In the genomic region with DNA sequence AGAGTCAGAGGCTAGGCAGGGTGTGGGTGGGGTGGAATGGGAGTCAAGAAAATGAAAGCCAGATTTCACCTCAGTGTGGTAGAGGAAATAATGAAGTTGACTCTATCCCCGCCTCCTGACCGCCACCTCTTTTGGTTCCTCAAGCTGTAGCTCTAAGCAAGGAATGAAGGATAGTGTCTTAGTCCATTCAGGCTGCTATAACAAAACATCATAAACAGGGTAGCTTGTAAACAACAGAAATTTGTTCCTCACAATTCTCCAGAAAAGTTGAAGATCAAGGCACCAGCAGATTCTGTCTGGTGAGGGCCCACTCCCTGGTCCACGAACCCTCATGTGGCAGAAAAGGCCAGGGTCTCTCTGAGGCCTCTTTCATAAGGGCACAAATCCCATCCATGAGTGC, we compare ENCODE assay signal across 29 cellular contexts.
"Had no signal": no experiment of that assay in that cellular context is flagged by ENCODE, and none has a peak within 500 bp of the region (broad histone marks: within the 10 kb centered on the region; RNA-seq: fewer than 3 reads in every experiment).

No MANE protein-coding gene starts in this region.

- H3K9me3 Mint-ChIP-seq: natural killer cell had no signal

- H3K27ac Mint-ChIP-seq: mesothelial cell of epicardium, nephron progenitor cell, neural progenitor cell, progenitor cell of endocrine pancreas had no signal

- ATAC-seq: heart right ventricle; left colon; left lung; natural killer cell; right cardiac atrium; sciatic nerve; stimulated activated naive CD8-positive, alpha-beta T cell treated with anti-CD3 and anti-CD28 coated beads, Interleukin-15, amount 100 ng/mL, for 72 hours had no signal

- DNase-seq: heart right ventricle; kidney glomerular epithelial cell; left colon; left lung; mesendoderm; naive B cell; natural killer cell; nephron progenitor cell; ovary; retina; right cardiac atrium; stimulated activated CD4-positive, alpha-beta T cell treated with anti-CD3 and anti-CD28 coated beads, Interleukin-12 subunit alpha, Interleukin-12 subunit beta, amount 100 ng/mL, for 4 hours; stimulated activated CD4-positive, alpha-beta T cell treated with anti-CD3 and anti-CD28 coated beads, Interleukin-15, amount 100 ng/mL, for 24 hours; stimulated activated CD4-positive, alpha-beta T cell treated with anti-CD3 and anti-CD28 coated beads, Interleukin-2, amount 100 ng/mL, for 24 hours; stimulated activated CD4-positive, alpha-beta T cell treated with anti-CD3 and anti-CD28 coated beads, Interleukin-4, amount 100 ng/mL, for 1 hour; stimulated activated naive CD4-positive, alpha-beta T cell treated with Interleukin-2 at 50 U/mL for 16 hours; stimulated activated naive CD8-positive, alpha-beta T cell treated with anti-CD3 and anti-CD28 coated beads, Interleukin-15, amount 100 ng/mL, for 72 hours; substantia nigra had no signal

- H3K9me3 ChIP-seq: upper lobe of left lung, vagina had no signal

- H3K4me1 Mint-ChIP-seq: mesothelial cell of epicardium, nephron progenitor cell, neural progenitor cell had no signal

- H3K9ac ChIP-seq: neural progenitor cell had no signal

- H3K27me3 ChIP-seq: heart right ventricle, hepatocyte, left lung, neural progenitor cell, ovary, tibial nerve, upper lobe of left lung, vagina had no signal

- H3K4me3 ChIP-seq: heart right ventricle, hepatocyte, left lung, lung, neural progenitor cell, ovary, skin epidermis, tibial nerve, upper lobe of left lung, vagina had no signal

- H2AFZ ChIP-seq: hepatocyte, neural progenitor cell had no signal

- H3K4me2 ChIP-seq: hepatocyte, neural progenitor cell had no signal

- FAIRE-seq: keratinocyte had no signal

- H3K36me3 ChIP-seq: heart right ventricle, left lung, neural progenitor cell, ovary, tibial nerve, upper lobe of left lung, vagina had no signal

- H3K4me3 Mint-ChIP-seq: mesothelial cell of epicardium; natural killer cell; nephron progenitor cell; neural progenitor cell; stimulated activated naive CD8-positive, alpha-beta T cell treated with anti-CD3 and anti-CD28 coated beads, Interleukin-15, amount 100 ng/mL, for 72 hours had no signal

- H3K4me1 ChIP-seq: neural progenitor cell, tibial nerve, upper lobe of left lung, vagina had no signal

- H3K27me3 Mint-ChIP-seq: naive B cell; progenitor cell of endocrine pancreas; stimulated activated naive CD8-positive, alpha-beta T cell treated with anti-CD3 and anti-CD28 coated beads, Interleukin-15, amount 100 ng/mL, for 72 hours had no signal

- H3K79me2 ChIP-seq: hepatocyte had no signal

- H3K36me3 Mint-ChIP-seq: mesothelial cell of epicardium, naive B cell, natural killer cell, neural progenitor cell had no signal

- H3K27ac ChIP-seq: heart right ventricle, hepatocyte, left lung, neural progenitor cell, ovary, skin epidermis, tibial nerve, upper lobe of left lung, vagina had no signal
